In genomic region chr1:243628476-243628907, GRCh38 we compare ENCODE assay signal across 19 cellular contexts.
A peak's percentile ranks its signal among the peaks of the same experiment; 100 is the strongest.
DNase-seq lines count a peak whose midpoint lies in the region; ATAC-seq lines count a peak whose summit lies in the region.
"Had no signal": no experiment of that assay in that cellular context is flagged by ENCODE, and none has a peak within 500 bp of the region (broad histone marks: within the 10 kb centered on the region; RNA-seq: fewer than 3 reads in every experiment).

No MANE protein-coding gene starts in this region.

- no peak overlapping the region for H4K91ac ChIP-seq in mesenchymal stem cell (ENCODE audit: low read length)

- no peak overlapping the region for H2AK5ac ChIP-seq in mesenchymal stem cell (ENCODE audit: low read length, severe bottlenecking)

- ATAC-seq in HG03521 (IDR thresholded peaks at IDR 0.05; ENCODE audit: unreplicated experiment) (no peak), GM19351 (IDR thresholded peaks at IDR 0.05; ENCODE audit: unreplicated experiment) (no peak), left colon (no peak)
- ATAC-seq: HCT116 had no signal

- H3K36me3 ChIP-seq in mesenchymal stem cell (ENCODE audit: control insufficient read depth in 1 of 2, insufficient read depth in 2 of 2, low read depth in 1 of 2, low read length in 2 of 2): peaks cover 0 to 64% of the 10 kb centered on the region in 2 experiments

- H3K4me1 ChIP-seq in mesenchymal stem cell (ENCODE audit: control insufficient read depth, insufficient read depth, low read depth, low read length): no peaks in the 10 kb centered on the region

- no peak overlapping the region for H3K4me3 ChIP-seq in mesenchymal stem cell (ENCODE audit: insufficient read depth in 1 of 2, low read depth in 1 of 2, low read length in 2 of 2)

- H3K27me3 ChIP-seq in mesenchymal stem cell (ENCODE audit: control insufficient read depth in 1 of 2, insufficient read depth in 1 of 2, low read length in 2 of 2): no peaks in the 10 kb centered on the region

- peaks cover 8% of the 10 kb centered on the region for H3K9me3 ChIP-seq in mesenchymal stem cell (ENCODE audit: control insufficient read depth, low read length)

- peaks cover 18% of the 10 kb centered on the region for H3K79me1 ChIP-seq in mesenchymal stem cell (replicated peaks; ENCODE audit: low read length, poor library complexity, severe bottlenecking)

- H4K8ac ChIP-seq in mesenchymal stem cell (ENCODE audit: low read length): no peak overlapping the region

- in situ Hi-C loops in SK-MEL-5 (cut with HindIII; ENCODE audit: low pct_unique_long_range_greater_than_20kb, low sequenced_read_pairs): no loop called here

- H3K14ac ChIP-seq in mesenchymal stem cell (ENCODE audit: low read length in 2 of 2): no peak overlapping the region

- H3K4ac ChIP-seq in mesenchymal stem cell (ENCODE audit: low read depth in 1 of 2, low read length in 2 of 2): no peak overlapping the region

- no peak overlapping the region for H2BK5ac ChIP-seq in mesenchymal stem cell (ENCODE audit: low read depth, low read length, poor library complexity, severe bottlenecking)

- no peak overlapping the region for H3K4me2 ChIP-seq in mesenchymal stem cell (ENCODE audit: low read length, poor library complexity, severe bottlenecking)

- no peak overlapping the region for H3K9ac ChIP-seq in mesenchymal stem cell (ENCODE audit: low read length)

- intact Hi-C loops in left colon (cut with DNase I, micrococcal nuclease): no loop called here

- no peak overlapping the region for H3K23ac ChIP-seq in mesenchymal stem cell (ENCODE audit: low read length in 2 of 2)

- H2AFZ ChIP-seq in mesenchymal stem cell (ENCODE audit: low read depth, low read length): no peak overlapping the region

- no peak overlapping the region for H3K27ac ChIP-seq in mesenchymal stem cell (ENCODE audit: low read length, poor library complexity, severe bottlenecking)
- H3K27ac ChIP-seq: 22Rv1 had no signal

- no peak overlapping the region for H3K18ac ChIP-seq in mesenchymal stem cell (ENCODE audit: low read depth in 1 of 2, low read length in 2 of 2)

- no peak overlapping the region for H2BK15ac ChIP-seq in mesenchymal stem cell (ENCODE audit: low read depth, poor library complexity, severe bottlenecking)

- no peak overlapping the region for H2BK12ac ChIP-seq in mesenchymal stem cell (ENCODE audit: low read length in 2 of 2)

- WGBS in mesenchymal stem cell: 85% methylated on average over 2 of the region's 2 CpGs

- DNase-seq in DMS53 (lab: John Stamatoyannopoulos, UW) (peak; percentile 33), DMS53 treated with DMSO at 0.1 percent for 48 hours (lab: John Stamatoyannopoulos, UW; ENCODE audit: unreplicated experiment) (no peak), HT1080 (ENCODE audit: low read depth) (peak; percentile 20), SK-MEL-5 (ENCODE audit: low read depth, low spot score) (peak; percentile 84), mesenchymal stem cell (peak; percentile 12), left colon (no peak)
- DNase-seq: C1 segment of cervical spinal cord, COR-L47, DMS153, GDM1, KG1, MM.1S, NCI-H2029, NCI-H2171 treated with DMSO at 0.1 percent for 48 hours, NCI-H510A treated with DMSO at 0.1 percent for 48 hours had no signal

- H2BK120ac ChIP-seq in mesenchymal stem cell (ENCODE audit: low read depth, low read length): no peak overlapping the region

Comparison
In these comparisons a context has a peak if more than half of its experiments do, and no peak if none do; other contexts are left out.
1. DNase-seq: peak in DMS53 (single experiment), HT1080 (single experiment), SK-MEL-5 (single experiment) and mesenchymal stem cell (single experiment); none in DMS53 treated with DMSO at 0.1 percent for 48 hours (single experiment) and left colon (0 of 2).